ENCODE assay signal across 1 cellular context in the genomic region with DNA sequence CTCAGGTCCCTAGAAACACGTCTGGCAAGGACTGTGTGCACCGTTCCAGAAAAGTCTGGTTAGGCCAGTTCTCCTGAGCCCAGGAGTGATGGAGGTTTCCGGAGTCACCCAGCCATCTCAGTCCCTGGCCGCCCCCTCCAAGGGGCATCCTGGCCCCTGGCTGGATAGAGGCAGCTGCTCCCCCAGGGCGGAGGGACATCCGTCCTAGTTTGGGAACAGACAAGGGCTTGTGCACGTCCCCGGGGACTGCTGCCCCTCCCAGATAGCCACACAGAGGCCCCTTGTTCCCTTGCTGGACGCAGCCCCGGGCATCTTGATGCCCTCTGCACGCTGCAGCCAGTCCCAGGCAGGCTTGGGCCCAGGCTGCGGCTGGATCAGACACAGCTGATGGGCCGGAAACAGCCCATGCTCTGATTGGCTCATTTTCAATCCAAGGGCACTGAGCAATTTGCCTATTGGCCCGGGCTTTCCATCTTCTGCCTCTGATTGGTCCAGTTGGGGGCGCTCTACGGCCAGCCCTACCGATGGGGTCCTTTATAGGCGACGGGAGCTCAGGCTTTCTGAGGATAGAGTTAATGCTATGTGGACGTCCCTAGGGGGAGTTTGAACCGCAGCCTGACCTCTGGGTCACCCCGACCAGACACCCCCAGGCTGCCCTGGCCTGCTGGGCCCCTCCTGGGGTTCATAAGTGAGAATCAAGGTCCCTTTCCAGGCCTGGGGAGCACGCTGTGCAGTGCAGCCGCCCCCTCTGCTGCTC.
TF ChIP-seq lines count a peak whose summit lies in the region.

No MANE protein-coding gene starts in this region.

TF ChIP-seq in liver, 16 proteins besides CTCF, POLR2A, EP300 and RAD21 (continued from another document):
- TF ChIP-seq, protein P1, sequence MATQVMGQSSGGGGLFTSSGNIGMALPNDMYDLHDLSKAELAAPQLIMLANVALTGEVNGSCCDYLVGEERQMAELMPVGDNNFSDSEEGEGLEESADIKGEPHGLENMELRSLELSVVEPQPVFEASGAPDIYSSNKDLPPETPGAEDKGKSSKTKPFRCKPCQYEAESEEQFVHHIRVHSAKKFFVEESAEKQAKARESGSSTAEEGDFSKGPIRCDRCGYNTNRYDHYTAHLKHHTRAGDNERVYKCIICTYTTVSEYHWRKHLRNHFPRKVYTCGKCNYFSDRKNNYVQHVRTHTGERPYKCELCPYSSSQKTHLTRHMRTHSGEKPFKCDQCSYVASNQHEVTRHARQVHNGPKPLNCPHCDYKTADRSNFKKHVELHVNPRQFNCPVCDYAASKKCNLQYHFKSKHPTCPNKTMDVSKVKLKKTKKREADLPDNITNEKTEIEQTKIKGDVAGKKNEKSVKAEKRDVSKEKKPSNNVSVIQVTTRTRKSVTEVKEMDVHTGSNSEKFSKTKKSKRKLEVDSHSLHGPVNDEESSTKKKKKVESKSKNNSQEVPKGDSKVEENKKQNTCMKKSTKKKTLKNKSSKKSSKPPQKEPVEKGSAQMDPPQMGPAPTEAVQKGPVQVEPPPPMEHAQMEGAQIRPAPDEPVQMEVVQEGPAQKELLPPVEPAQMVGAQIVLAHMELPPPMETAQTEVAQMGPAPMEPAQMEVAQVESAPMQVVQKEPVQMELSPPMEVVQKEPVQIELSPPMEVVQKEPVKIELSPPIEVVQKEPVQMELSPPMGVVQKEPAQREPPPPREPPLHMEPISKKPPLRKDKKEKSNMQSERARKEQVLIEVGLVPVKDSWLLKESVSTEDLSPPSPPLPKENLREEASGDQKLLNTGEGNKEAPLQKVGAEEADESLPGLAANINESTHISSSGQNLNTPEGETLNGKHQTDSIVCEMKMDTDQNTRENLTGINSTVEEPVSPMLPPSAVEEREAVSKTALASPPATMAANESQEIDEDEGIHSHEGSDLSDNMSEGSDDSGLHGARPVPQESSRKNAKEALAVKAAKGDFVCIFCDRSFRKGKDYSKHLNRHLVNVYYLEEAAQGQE (IDR thresholded peaks at IDR 0.05): no peak
TF ChIP-seq in liver: peak in this region for 0.
